Comparison of ENCODE assay signal across 17 cellular contexts in genomic region chr1:2417083-2417832, GRCh38. TPM values are rescaled to one million over a fixed set of nuclear protein-coding genes. Genes with fewer than 3 reads are reported as not detected.
DNase-seq lines count a peak whose midpoint lies in the region; ATAC-seq and TF ChIP-seq lines count a peak whose summit lies in the region.
"Had no signal": no experiment of that assay in that cellular context is flagged by ENCODE, and none has a peak within 500 bp of the region (broad histone marks: within the 10 kb centered on the region; RNA-seq: fewer than 3 reads in every experiment).

No MANE protein-coding gene starts in this region.

- H3K27me3 Mint-ChIP-seq in activated naive CD4-positive, alpha-beta T cell treated with anti-CD3 and anti-CD28 coated beads, Interleukin-2, amount 10 ng/mL, durations not matched to agents 7 days and 5 days = peaks cover 3% of the 10 kb centered on the region
- peaks cover 18% of the 10 kb centered on the region for H3K27me3 Mint-ChIP-seq in type B pancreatic cell

- H3K4me3 Mint-ChIP-seq in activated naive CD4-positive, alpha-beta T cell treated with anti-CD3 and anti-CD28 coated beads, Interleukin-2, amount 10 ng/mL, durations not matched to agents 7 days and 5 days = peak overlapping the region; percentile 80
- H3K4me3 Mint-ChIP-seq in type B pancreatic cell = no peak overlapping the region
- H3K4me3 Mint-ChIP-seq: nephron had no signal

- no peak for DNase-seq in activated naive CD4-positive, alpha-beta T cell treated with anti-CD3 and anti-CD28 coated beads, Interleukin-2, amount 10 ng/mL, durations not matched to agents 7 days and 5 days
- DNase-seq in activated naive CD4-positive, alpha-beta T cell (lab: John Stamatoyannopoulos, UW) = no peak
- no peak for DNase-seq in epithelial cell of esophagus (ENCODE audit: low read depth)
- DNase-seq in type B pancreatic cell (ENCODE audit: extremely low spot score, unreplicated experiment) = no peak
- DNase-seq in SKM-1 treated with dmso at 0.1 percent for 144 hours (lab: John Stamatoyannopoulos, UW; ENCODE audit: unreplicated experiment) = no peak
- no peak for DNase-seq in HPDE6-E6E7 (ENCODE audit: extremely low spot score)
- DNase-seq: DMS 273 treated with DMSO at 0.1 percent for 48 hours, dorsolateral prefrontal cortex, hippocampal formation, Karpas-422, left ventricle myocardium superior, NCI-H446 treated with DMSO at 0.1 percent for 48 hours had no signal

- peak overlapping the region; percentile 90 for H3K27ac Mint-ChIP-seq in activated naive CD4-positive, alpha-beta T cell treated with anti-CD3 and anti-CD28 coated beads, Interleukin-2, amount 10 ng/mL, durations not matched to agents 7 days and 5 days
- peak overlapping the region; percentile 50 for H3K27ac Mint-ChIP-seq in type B pancreatic cell
- H3K27ac Mint-ChIP-seq: nephron had no signal

- ATAC-seq in HG02870 (IDR thresholded peaks at IDR 0.05; ENCODE audit: unreplicated experiment) = no peak
- ATAC-seq: left ventricle myocardium superior had no signal

- no peaks in the 10 kb centered on the region for H3K9me3 Mint-ChIP-seq in activated naive CD4-positive, alpha-beta T cell treated with anti-CD3 and anti-CD28 coated beads, Interleukin-2, amount 10 ng/mL, durations not matched to agents 7 days and 5 days
- H3K9me3 Mint-ChIP-seq in type B pancreatic cell = no peaks in the 10 kb centered on the region
- H3K9me3 Mint-ChIP-seq: nephron had no signal

- peaks cover 7% of the 10 kb centered on the region for H3K36me3 Mint-ChIP-seq in activated naive CD4-positive, alpha-beta T cell treated with anti-CD3 and anti-CD28 coated beads, Interleukin-2, amount 10 ng/mL, durations not matched to agents 7 days and 5 days
- no peaks in the 10 kb centered on the region for H3K36me3 Mint-ChIP-seq in type B pancreatic cell

- no peak for TF ChIP-seq CTCF in VCaP (conservative IDR thresholded peaks at IDR 0.05)
- TF ChIP-seq CTCF in epithelial cell of esophagus (IDR thresholded peaks at IDR 0.05; ENCODE audit: insufficient read depth, low read depth, low read length, missing control alignments) = no peak
- TF ChIP-seq CTCF in type B pancreatic cell (conservative IDR thresholded peaks at IDR 0.05) = no peak

- H3K27ac ChIP-seq in VCaP = peak overlapping the region; percentile 99; the same call in 1 of the 2 replicates
- H3K27ac ChIP-seq: dorsolateral prefrontal cortex, HL-60 had no signal

- H3K4me3 ChIP-seq in epithelial cell of esophagus (ENCODE audit: low read length) = peak overlapping the region; percentile 38
- H3K4me3 ChIP-seq: dorsolateral prefrontal cortex had no signal

- H3K4me1 Mint-ChIP-seq in activated naive CD4-positive, alpha-beta T cell treated with anti-CD3 and anti-CD28 coated beads, Interleukin-2, amount 10 ng/mL, durations not matched to agents 7 days and 5 days = peaks cover 44% of the 10 kb centered on the region
- H3K4me1 Mint-ChIP-seq in type B pancreatic cell (ENCODE audit: unreplicated experiment) = peaks cover 8% of the 10 kb centered on the region

- CTCF ChIA-PET in activated naive CD4-positive, alpha-beta T cell treated with anti-CD3 and anti-CD28 coated beads, Interleukin-2, amount 10 ng/mL, durations not matched to agents 7 days and 5 days (lab: Charles Lee) = interaction anchor here (1.4 kb wide), 1 partner anchor 222 kb away, joined by 5 read pairs; the partner anchor contains the start of gene FAAP20

RNA-seq across cellular contexts. Expression of gene PEX10, which starts 4.9 kb away (rescaled TPM):
- total RNA-seq in type B pancreatic cell (ENCODE audit: low replicate concordance) = 26.7 and 27.3 TPM in 2 replicates

RNA-seq across cellular contexts. Expression of gene RER1, which starts 25.6 kb away (rescaled TPM):
- total RNA-seq in type B pancreatic cell (ENCODE audit: low replicate concordance) = 126 and 174 TPM in 2 replicates

RNA-seq across cellular contexts. Expression of gene MORN1, which starts 25.9 kb away (rescaled TPM):
- total RNA-seq in type B pancreatic cell (ENCODE audit: low replicate concordance) = 17.7 and 27.5 TPM in 2 replicates

RNA-seq across cellular contexts. Expression of gene PLCH2, which starts 58.8 kb away (rescaled TPM):
- 0.67 and 0.82 TPM in 2 replicates for total RNA-seq in type B pancreatic cell (ENCODE audit: low replicate concordance)
- total RNA-seq: SK-MEL-5 had no signal
